20 cellular contexts compared by ENCODE assay signal in genomic region chr7:135833642-135834041, GRCh38.
A peak's percentile ranks its signal among the peaks of the same experiment; 100 is the strongest.
DNase-seq lines count a peak whose midpoint lies in the region; ATAC-seq, FAIRE-seq and TF ChIP-seq lines count a peak whose summit lies in the region.
"Had no signal": no experiment of that assay in that cellular context is flagged by ENCODE, and none has a peak within 500 bp of the region (broad histone marks: within the 10 kb centered on the region; RNA-seq: fewer than 3 reads in every experiment).

No MANE protein-coding gene starts in this region.

- no peak overlapping the region for H3K27ac ChIP-seq in BLaER1 treated with 17β-estradiol and CSF1 and Interleukin-3, amounts not matched to agents 10 nM and 100 nM
- H3K27ac ChIP-seq in PC-3 (ENCODE audit: low read length), result no peak overlapping the region
- H3K27ac ChIP-seq in SJCRH30, result no peak overlapping the region
- H3K27ac ChIP-seq: SK-N-MC had no signal

- H3K9me3 ChIP-seq in BLaER1 treated with 17β-estradiol and CSF1 and Interleukin-3, amounts not matched to agents 10 nM and 100 nM (replicated peaks in 1 of 11), result no peaks in the 10 kb centered on the region; a peak in 1 of 22 replicates
- H3K9me3 ChIP-seq in Caco-2, result no peaks in the 10 kb centered on the region
- H3K9me3 ChIP-seq in PC-3 (ENCODE audit: low read length), result no peaks in the 10 kb centered on the region
- no peaks in the 10 kb centered on the region for H3K9me3 ChIP-seq in SJCRH30 (replicated peaks)
- H3K9me3 ChIP-seq: MG63 had no signal

- no peaks in the 10 kb centered on the region for H4K20me1 ChIP-seq in BLaER1 treated with 17β-estradiol and CSF1 and Interleukin-3, amounts not matched to agents 10 nM and 100 nM
- no peaks in the 10 kb centered on the region for H4K20me1 ChIP-seq in PC-3 (ENCODE audit: low read length)

- H3K27me3 ChIP-seq in BLaER1 treated with 17β-estradiol and CSF1 and Interleukin-3, amounts not matched to agents 10 nM and 100 nM, result no peaks in the 10 kb centered on the region
- H3K27me3 ChIP-seq in Caco-2 (replicated peaks; ENCODE audit: control insufficient read depth, insufficient read depth, low read length) (no peaks in the 10 kb centered on the region), PC-3 (ENCODE audit: low read length) (peaks cover 2% of the 10 kb centered on the region; the same call in 1 of the 2 replicates), SJCRH30 (peaks cover 5% of the 10 kb centered on the region)
- H3K27me3 ChIP-seq: MG63 had no signal

- no peaks in the 10 kb centered on the region for H3K9me3 Mint-ChIP-seq in Caco-2 (ENCODE audit: unreplicated experiment)
- H3K9me3 Mint-ChIP-seq in endothelial cell (ENCODE audit: unreplicated experiment), result no peaks in the 10 kb centered on the region

- peak in 1 of 2 experiments; percentile 9 for DNase-seq in Caco-2
- no peak for DNase-seq in PC-3
- DNase-seq in endothelial cell (ENCODE audit: low spot score), result no peak
- no peak for DNase-seq in RCC 7860 (ENCODE audit: low spot score)
- DNase-seq in SJCRH30, result no peak
- no peak for DNase-seq in stimulated activated CD4-positive, alpha-beta T cell treated with anti-CD3 and anti-CD28 coated beads, Interleukin-2, amount 100 ng/mL, for 24 hours
- DNase-seq: DMS53, GDM1, MG63, NCI-H187 treated with DMSO at 0.1 percent for 48 hours, NCI-H774, RPMI8226, SHP77, SW 1271 had no signal

- no peaks in the 10 kb centered on the region for H3F3A ChIP-seq in PC-3 (ENCODE audit: low read length, unreplicated experiment)

- H3K27ac Mint-ChIP-seq in Caco-2 (ENCODE audit: unreplicated experiment), result peak overlapping the region; percentile 3
- peak overlapping the region; percentile 88 for H3K27ac Mint-ChIP-seq in endothelial cell (ENCODE audit: unreplicated experiment)

- no TSS peak for BruUV-seq in Caco-2 (replicated peaks; lab: Mats Ljungman, UMichigan)
- BruUV-seq in PC-3 (replicated peaks; lab: Mats Ljungman, UMichigan), result no TSS peak

- TF ChIP-seq CTCF in Caco-2 (IDR thresholded peaks at IDR 0.05; ENCODE audit: insufficient read depth in 1 of 2, low read depth in 1 of 2, low read length in 1 of 2, severe bottlenecking in 1 of 2, unreplicated experiment in 1 of 2), result no peak
- no peak for TF ChIP-seq CTCF in PC-3 (conservative IDR thresholded peaks at IDR 0.05; ENCODE audit: low read depth, low read length)
- TF ChIP-seq CTCF in endothelial cell (IDR thresholded peaks at IDR 0.05; ENCODE audit: unreplicated experiment), result no peak

- H3K4me3 Mint-ChIP-seq in Caco-2 (ENCODE audit: unreplicated experiment) (no peak overlapping the region), endothelial cell (ENCODE audit: unreplicated experiment) (no peak overlapping the region)

- POLR2A ChIA-PET in Caco-2 (lab: Charles Lee) (no interaction called here), PC-3 (lab: Charles Lee; ENCODE audit: unreplicated experiment) (no interaction called here)

- ATAC-seq in PC-3 (peak; percentile 48), HG03095 (IDR thresholded peaks at IDR 0.05; ENCODE audit: unreplicated experiment) (no peak)

- H3K36me3 Mint-ChIP-seq in Caco-2 (ENCODE audit: insufficient read depth, unreplicated experiment) (no peaks in the 10 kb centered on the region), endothelial cell (ENCODE audit: low read depth, unreplicated experiment) (no peaks in the 10 kb centered on the region)

- intact Hi-C loops in Caco-2 (cut with micrococcal nuclease; ENCODE audit: unreplicated experiment), result no loop called here
- intact Hi-C loops in PC-3 (cut with micrococcal nuclease), result no loop called here

- peaks cover 16% of the 10 kb centered on the region for H3K4me1 Mint-ChIP-seq in Caco-2 (ENCODE audit: low read depth, unreplicated experiment)
- peaks cover 39% of the 10 kb centered on the region for H3K4me1 Mint-ChIP-seq in endothelial cell (ENCODE audit: unreplicated experiment)

- H3K79me2 ChIP-seq in PC-3 (ENCODE audit: low read length), result no peaks in the 10 kb centered on the region

- H3K4me2 ChIP-seq in BLaER1 treated with 17β-estradiol and CSF1 and Interleukin-3, amounts not matched to agents 10 nM and 100 nM, result peak overlapping the region in 6 of 11 experiments; percentile 33 to 68 (median 49); a peak in 4 of 22 replicates
- no peak overlapping the region for H3K4me2 ChIP-seq in PC-3 (ENCODE audit: low read length)

- no peak overlapping the region for H3K9ac ChIP-seq in BLaER1 treated with 17β-estradiol and CSF1 and Interleukin-3, amounts not matched to agents 10 nM and 100 nM
- no peak overlapping the region for H3K9ac ChIP-seq in PC-3 (ENCODE audit: low read length)

- H2AFZ ChIP-seq in PC-3 (ENCODE audit: low read length), result no peak overlapping the region

- CTCF ChIA-PET in Caco-2 (lab: Charles Lee) (no interaction called here), PC-3 (lab: Charles Lee) (no interaction called here)

- no peaks in the 10 kb centered on the region for H3K9me2 ChIP-seq in PC-3 (replicated peaks; ENCODE audit: low read length)

- no peak for FAIRE-seq in RCC 7860 (lab: Jason Lieb, UNC)
- FAIRE-seq: D721Med, GM18507, K562 had no signal

- H3K36me3 ChIP-seq in BLaER1 treated with 17β-estradiol and CSF1 and Interleukin-3, amounts not matched to agents 10 nM and 100 nM, result no peaks in the 10 kb centered on the region
- no peaks in the 10 kb centered on the region for H3K36me3 ChIP-seq in Caco-2 (ENCODE audit: control insufficient read depth, insufficient read depth, low read length)
- H3K36me3 ChIP-seq in PC-3 (ENCODE audit: low read depth, low read length), result no peaks in the 10 kb centered on the region
- no peaks in the 10 kb centered on the region for H3K36me3 ChIP-seq in SJCRH30
- H3K36me3 ChIP-seq: MG63 had no signal

- H3K27me3 Mint-ChIP-seq in Caco-2 (ENCODE audit: insufficient read depth, unreplicated experiment) (peaks cover 2% of the 10 kb centered on the region), endothelial cell (ENCODE audit: unreplicated experiment) (no peaks in the 10 kb centered on the region)

- no peak overlapping the region for H3K4me3 ChIP-seq in BLaER1 treated with 17β-estradiol and CSF1 and Interleukin-3, amounts not matched to agents 10 nM and 100 nM
- H3K4me3 ChIP-seq in Caco-2 (ENCODE audit: low read depth, low read length) (no peak overlapping the region), PC-3 (ENCODE audit: low read length) (no peak overlapping the region), SJCRH30 (no peak overlapping the region)
- H3K4me3 ChIP-seq: K562, MG63, SK-N-MC had no signal

- peaks cover 5 to 18% (median 11%) of the 10 kb centered on the region in 10 experiments; a peak in 17 of 20 replicates for H3K4me1 ChIP-seq in BLaER1 treated with 17β-estradiol and CSF1 and Interleukin-3, amounts not matched to agents 10 nM and 100 nM
- peaks cover 8% of the 10 kb centered on the region for H3K4me1 ChIP-seq in Caco-2
- H3K4me1 ChIP-seq in PC-3 (ENCODE audit: insufficient read depth, low read length), result no peaks in the 10 kb centered on the region
- H3K4me1 ChIP-seq in SJCRH30, result no peaks in the 10 kb centered on the region
